ENCODE assay signal across 1 cellular context in the genomic region with DNA sequence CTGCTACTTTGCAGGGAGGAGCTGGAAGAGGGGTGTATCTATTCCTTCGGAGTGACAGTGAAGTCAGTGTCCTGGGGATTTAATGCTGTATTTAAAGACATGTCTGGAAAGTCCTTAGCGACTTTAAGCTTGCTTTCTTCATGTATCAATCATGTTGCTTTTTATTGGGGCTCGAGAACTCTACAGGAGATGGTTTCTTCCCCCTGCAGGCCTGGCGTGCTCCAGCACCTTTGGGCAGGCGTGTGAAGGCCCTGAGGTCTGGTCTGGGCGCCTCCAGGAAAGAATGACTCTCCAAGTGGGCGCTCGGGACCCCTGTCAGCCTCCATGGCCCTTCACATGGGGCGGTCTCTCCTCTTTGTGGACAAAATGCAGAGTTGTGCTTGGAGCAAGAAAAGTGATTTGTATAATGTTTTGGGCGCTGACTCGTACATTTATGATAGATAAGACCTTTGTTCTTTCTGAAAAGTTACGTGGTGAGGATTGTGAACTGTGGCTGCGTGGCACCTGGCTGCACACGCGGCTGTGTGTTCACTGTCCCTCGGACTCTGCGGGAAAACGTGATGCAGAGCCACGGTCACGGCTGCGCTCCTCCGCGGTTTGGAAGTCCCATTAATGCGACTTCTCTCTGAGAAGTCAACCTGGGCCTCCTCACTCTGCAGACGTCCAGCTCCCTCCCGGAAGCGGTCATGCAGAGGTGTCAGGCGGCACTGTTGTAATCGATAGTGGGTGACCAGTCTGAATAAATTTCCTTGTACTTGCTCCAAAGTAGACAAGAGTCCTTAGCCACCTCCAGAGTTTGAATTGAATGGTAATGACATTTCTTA.
TF ChIP-seq lines count a peak whose summit lies in the region.

No MANE protein-coding gene starts in this region.

TF ChIP-seq in HepG2, 621 proteins besides CTCF, POLR2A, EP300 and RAD21 (continued from another document):
- no peak for TF ChIP-seq ZNF230 (CRISPR knock-in tag; IDR thresholded peaks at IDR 0.05)
- TF ChIP-seq MED1 (CRISPR knock-in tag; IDR thresholded peaks at IDR 0.05), result no peak
- no peak for TF ChIP-seq NFE2L1 (CRISPR knock-in tag; IDR thresholded peaks at IDR 0.05; ENCODE audit: borderline replicate concordance)
- no peak for TF ChIP-seq ZNF501 (CRISPR knock-in tag; IDR thresholded peaks at IDR 0.05)
- no peak for TF ChIP-seq MAFF (IDR thresholded peaks at IDR 0.05; ENCODE audit: low read depth, low read length)
- TF ChIP-seq, protein P1, sequence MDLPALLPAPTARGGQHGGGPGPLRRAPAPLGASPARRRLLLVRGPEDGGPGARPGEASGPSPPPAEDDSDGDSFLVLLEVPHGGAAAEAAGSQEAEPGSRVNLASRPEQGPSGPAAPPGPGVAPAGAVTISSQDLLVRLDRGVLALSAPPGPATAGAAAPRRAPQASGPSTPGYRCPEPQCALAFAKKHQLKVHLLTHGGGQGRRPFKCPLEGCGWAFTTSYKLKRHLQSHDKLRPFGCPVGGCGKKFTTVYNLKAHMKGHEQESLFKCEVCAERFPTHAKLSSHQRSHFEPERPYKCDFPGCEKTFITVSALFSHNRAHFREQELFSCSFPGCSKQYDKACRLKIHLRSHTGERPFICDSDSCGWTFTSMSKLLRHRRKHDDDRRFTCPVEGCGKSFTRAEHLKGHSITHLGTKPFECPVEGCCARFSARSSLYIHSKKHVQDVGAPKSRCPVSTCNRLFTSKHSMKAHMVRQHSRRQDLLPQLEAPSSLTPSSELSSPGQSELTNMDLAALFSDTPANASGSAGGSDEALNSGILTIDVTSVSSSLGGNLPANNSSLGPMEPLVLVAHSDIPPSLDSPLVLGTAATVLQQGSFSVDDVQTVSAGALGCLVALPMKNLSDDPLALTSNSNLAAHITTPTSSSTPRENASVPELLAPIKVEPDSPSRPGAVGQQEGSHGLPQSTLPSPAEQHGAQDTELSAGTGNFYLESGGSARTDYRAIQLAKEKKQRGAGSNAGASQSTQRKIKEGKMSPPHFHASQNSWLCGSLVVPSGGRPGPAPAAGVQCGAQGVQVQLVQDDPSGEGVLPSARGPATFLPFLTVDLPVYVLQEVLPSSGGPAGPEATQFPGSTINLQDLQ (CRISPR knock-in tag; IDR thresholded peaks at IDR 0.05), result no peak
- no peak for TF ChIP-seq ZNF251 (CRISPR knock-in tag; IDR thresholded peaks at IDR 0.05)
- no peak for TF ChIP-seq AHDC1 (CRISPR knock-in tag; IDR thresholded peaks at IDR 0.05; ENCODE audit: borderline replicate concordance)
- no peak for TF ChIP-seq SRSF4 (IDR thresholded peaks at IDR 0.05; ENCODE audit: low read depth, low read length, poor library complexity, severe bottlenecking)
- no peak for TF ChIP-seq KDM1A (CRISPR knock-in tag; IDR thresholded peaks at IDR 0.05)
- no peak for TF ChIP-seq POLR2AphosphoS2 (IDR thresholded peaks at IDR 0.05; ENCODE audit: low read depth, low read length)
